In genomic region chr1:204713541-204713940, GRCh38 we compare ENCODE assay signal across 21 cellular contexts. TPM values are rescaled to one million over a fixed set of nuclear protein-coding genes. Genes with fewer than 3 reads are reported as not detected.
"Had no signal": no experiment of that assay in that cellular context is flagged by ENCODE, and none has a peak within 500 bp of the region (broad histone marks: within the 10 kb centered on the region; RNA-seq: fewer than 3 reads in every experiment).

No MANE protein-coding gene starts in this region.

- H3K9me3 ChIP-seq: breast epithelium, esophagus squamous epithelium, spleen had no signal

- H3K4me3 ChIP-seq: breast epithelium had no signal

- H3K36me3 Mint-ChIP-seq: activated CD8-positive, alpha-beta memory T cell treated with anti-CD3 and anti-CD28 coated beads, Interleukin-2, amount 10 ng/mL, durations not matched to agents 7 days and 5 days; activated naive CD4-positive, alpha-beta T cell treated with anti-CD3 and anti-CD28 coated beads, Interleukin-2, amount 50 U/mL, for 72 hours; stimulated activated naive B cell treated with anti-CD40 and anti-IgM and Interleukin-4, amounts not matched to agents 10 μg/mL and 1 μg/mL and 100 μg/mL, for 72 hours had no signal

- H3K4me1 ChIP-seq: breast epithelium had no signal

- H3K36me3 ChIP-seq: breast epithelium, esophagus squamous epithelium, spleen had no signal

- H3K9me3 Mint-ChIP-seq: activated naive CD4-positive, alpha-beta T cell treated with anti-CD3 and anti-CD28 coated beads, Interleukin-2, amount 50 U/mL, for 72 hours; activated T-cell treated with anti-CD3 and anti-CD28 coated beads, Interleukin-2, amount 50 U/mL, for 4 hours; nephron; stimulated activated naive B cell treated with anti-CD40 and anti-IgM and Interleukin-4, amounts not matched to agents 10 μg/mL and 1 μg/mL and 100 μg/mL, for 72 hours had no signal

- H3K27ac ChIP-seq: breast epithelium, esophagus squamous epithelium, spleen had no signal

- DNase-seq: activated CD4-positive, alpha-beta T cell treated with anti-CD3 and anti-CD28 coated beads, Interleukin-2, amount 50 U/mL, for 48 hours; activated CD8-positive, alpha-beta memory T cell treated with anti-CD3 and anti-CD28 coated beads, Interleukin-2, amount 10 ng/mL, durations not matched to agents 7 days and 5 days; activated effector memory CD4-positive, alpha-beta T cell treated with anti-CD3 and anti-CD28 coated beads, Interleukin-2, amount 50 U/mL, for 16 hours; activated T-cell treated with anti-CD3 and anti-CD28 coated beads, Interleukin-2, amount 50 U/mL, for 4 hours; esophagus squamous epithelium; foreskin fibroblast; mammary epithelial cell; spleen; stimulated activated CD4-positive, alpha-beta T cell treated with anti-CD3 and anti-CD28 coated beads, Interleukin-1b, Interleukin-23, amount 100 ng/mL, for 48 hours; stimulated activated naive B cell treated with anti-CD40 and anti-IgM and Interleukin-4, amounts not matched to agents 10 μg/mL and 1 μg/mL and 100 μg/mL, for 72 hours; substantia nigra; trophoblast cell had no signal

- H3K4me1 Mint-ChIP-seq: activated CD8-positive, alpha-beta memory T cell treated with anti-CD3 and anti-CD28 coated beads, Interleukin-2, amount 10 ng/mL, durations not matched to agents 7 days and 5 days had no signal

- ATAC-seq: activated CD4-positive, CD25-positive, alpha-beta regulatory T cell treated with anti-CD3 and anti-CD28 coated beads, Interleukin-2, amount 50 U/mL, for 24 hours; activated CD8-positive, alpha-beta memory T cell treated with anti-CD3 and anti-CD28 coated beads, Interleukin-2, amount 10 ng/mL, durations not matched to agents 7 days and 5 days; activated naive CD4-positive, alpha-beta T cell treated with anti-CD3 and anti-CD28 coated beads, Interleukin-2, amount 50 U/mL, for 72 hours; activated T-cell treated with anti-CD3 and anti-CD28 coated beads, Interleukin-2, amount 50 U/mL, for 4 hours; left lobe of liver; sciatic nerve; stimulated activated naive B cell treated with anti-CD40 and anti-IgM and Interleukin-4, amounts not matched to agents 10 μg/mL and 1 μg/mL and 100 μg/mL, for 72 hours had no signal

- H3K4me3 Mint-ChIP-seq: activated CD8-positive, alpha-beta memory T cell treated with anti-CD3 and anti-CD28 coated beads, Interleukin-2, amount 10 ng/mL, durations not matched to agents 7 days and 5 days; activated T-cell treated with anti-CD3 and anti-CD28 coated beads, Interleukin-2, amount 50 U/mL, for 4 hours; nephron; stimulated activated naive B cell treated with anti-CD40 and anti-IgM and Interleukin-4, amounts not matched to agents 10 μg/mL and 1 μg/mL and 100 μg/mL, for 72 hours had no signal

- H3K27ac Mint-ChIP-seq: activated CD8-positive, alpha-beta memory T cell treated with anti-CD3 and anti-CD28 coated beads, Interleukin-2, amount 10 ng/mL, durations not matched to agents 7 days and 5 days; activated naive CD4-positive, alpha-beta T cell treated with anti-CD3 and anti-CD28 coated beads, Interleukin-2, amount 50 U/mL, for 72 hours; stimulated activated naive B cell treated with anti-CD40 and anti-IgM and Interleukin-4, amounts not matched to agents 10 μg/mL and 1 μg/mL and 100 μg/mL, for 72 hours had no signal

RNA-seq across cellular contexts. Expression of gene LRRN2, which starts 28.0 kb away (rescaled TPM):
- total RNA-seq: activated CD8-positive, alpha-beta memory T cell treated with anti-CD3 and anti-CD28 coated beads, Interleukin-2, amount 10 ng/mL, durations not matched to agents 7 days and 5 days; activated naive CD4-positive, alpha-beta T cell treated with anti-CD3 and anti-CD28 coated beads, Interleukin-2, amount 50 U/mL, for 72 hours; activated T-cell treated with anti-CD3 and anti-CD28 coated beads, Interleukin-2, amount 50 U/mL, for 4 hours; osteocyte; pulmonary artery endothelial cell; T-helper 2 cell treated with Interferon-gamma antibody and Interleukin-4, amounts not matched to agents 100 ng/mL and 5 ng/mL, for 36 hours had no signal
- polyA plus RNA-seq: mammary epithelial cell had no signal
